Comparison of ENCODE assay signal across 23 cellular contexts in the genomic region with DNA sequence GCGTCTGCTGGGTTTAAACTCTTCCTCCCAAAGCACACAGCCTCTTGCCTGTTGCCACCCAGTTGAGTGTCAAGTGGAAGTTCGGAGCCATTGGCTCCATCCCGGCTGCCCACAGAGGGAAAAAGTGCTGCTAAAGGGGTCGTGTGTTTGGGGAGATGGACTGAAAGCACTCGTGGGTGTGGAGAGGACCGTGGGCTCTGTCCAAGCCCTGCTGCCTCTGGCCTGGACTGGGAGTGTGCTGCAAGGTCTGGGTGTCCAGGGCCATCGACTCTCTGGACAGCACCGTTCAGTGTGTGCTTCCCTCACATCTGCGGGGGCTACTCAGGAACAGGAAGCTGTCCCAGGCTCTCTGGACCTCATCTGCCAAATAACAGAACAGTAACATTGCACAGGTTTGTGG.
"Had no signal": no experiment of that assay in that cellular context is flagged by ENCODE, and none has a peak within 500 bp of the region (broad histone marks: within the 10 kb centered on the region; RNA-seq: fewer than 3 reads in every experiment).

No MANE protein-coding gene starts in this region.

- H3K9me3 ChIP-seq: colonic mucosa, left lung, mucosa of descending colon, psoas muscle, spleen, upper lobe of right lung had no signal

- DNase-seq: activated CD4-positive, alpha-beta memory T cell treated with anti-CD3 and anti-CD28 coated beads for 36 hours; activated CD4-positive, alpha-beta T cell treated with anti-CD3 and anti-CD28 coated beads, Interleukin-2, amount 10 ng/mL, durations not matched to agents 24 days and 14 days; activated CD4-positive, CD25-positive, alpha-beta regulatory T cell treated with anti-CD3 and anti-CD28 coated beads, Interleukin-2, amount 50 U/mL, for 72 hours; activated CD8-positive, alpha-beta memory T cell treated with anti-CD3 and anti-CD28 coated beads, Interleukin-2, amount 10 ng/mL, durations not matched to agents 7 days and 5 days; activated effector memory CD4-positive, alpha-beta T cell treated with anti-CD3 and anti-CD28 coated beads, Interleukin-2, amount 50 U/mL, for 16 hours; activated naive CD4-positive, alpha-beta T cell treated with anti-CD3 and anti-CD28 coated beads for 36 hours; amygdala; colonic mucosa; effector CD8-positive, alpha-beta T cell; mesendoderm; mucosa of descending colon; psoas muscle; spleen; stimulated activated naive CD4-positive, alpha-beta T cell treated with Interleukin-2 at 50 U/mL for 16 hours; T-helper 2 cell had no signal

- H3K4me1 Mint-ChIP-seq: activated CD4-positive, alpha-beta T cell treated with anti-CD3 and anti-CD28 coated beads, Interleukin-2, amount 10 ng/mL, durations not matched to agents 24 days and 14 days; central memory CD8-positive, alpha-beta T cell had no signal

- H3K27ac Mint-ChIP-seq: activated CD4-positive, alpha-beta memory T cell treated with anti-CD3 and anti-CD28 coated beads for 36 hours; activated CD4-positive, alpha-beta T cell treated with anti-CD3 and anti-CD28 coated beads, Interleukin-2, amount 10 ng/mL, durations not matched to agents 24 days and 14 days; activated CD8-positive, alpha-beta memory T cell treated with anti-CD3 and anti-CD28 coated beads, Interleukin-2, amount 10 ng/mL, durations not matched to agents 7 days and 5 days; activated naive CD4-positive, alpha-beta T cell treated with anti-CD3 and anti-CD28 coated beads for 36 hours; activated T-helper 1 cell treated with anti-CD3 and anti-CD28 coated beads, Interleukin-12 subunit alpha, Interleukin-12 subunit beta, Interleukin-2, Interleukin-4 antibody, amounts not matched to agents 30 ng/mL and 10 ng/mL and 1 ng/mL, durations not matched to agents 14 hours and 24 hours and 36 hours; nephron had no signal

- H3K9me3 Mint-ChIP-seq: activated CD4-positive, alpha-beta memory T cell treated with anti-CD3 and anti-CD28 coated beads for 36 hours; activated CD4-positive, alpha-beta T cell treated with anti-CD3 and anti-CD28 coated beads, Interleukin-2, amount 10 ng/mL, durations not matched to agents 24 days and 14 days; activated naive CD4-positive, alpha-beta T cell treated with anti-CD3 and anti-CD28 coated beads for 36 hours; activated T-helper 1 cell treated with anti-CD3 and anti-CD28 coated beads, Interleukin-12 subunit alpha, Interleukin-12 subunit beta, Interleukin-2, Interleukin-4 antibody, amounts not matched to agents 30 ng/mL and 10 ng/mL and 1 ng/mL, durations not matched to agents 14 hours and 24 hours and 36 hours; central memory CD8-positive, alpha-beta T cell; nephron had no signal

- H3K4me3 Mint-ChIP-seq: activated CD4-positive, alpha-beta memory T cell treated with anti-CD3 and anti-CD28 coated beads for 36 hours; activated CD4-positive, alpha-beta T cell treated with anti-CD3 and anti-CD28 coated beads, Interleukin-2, amount 10 ng/mL, durations not matched to agents 24 days and 14 days; activated naive CD4-positive, alpha-beta T cell treated with anti-CD3 and anti-CD28 coated beads for 36 hours; activated T-helper 1 cell treated with anti-CD3 and anti-CD28 coated beads, Interleukin-12 subunit alpha, Interleukin-12 subunit beta, Interleukin-2, Interleukin-4 antibody, amounts not matched to agents 30 ng/mL and 10 ng/mL and 1 ng/mL, durations not matched to agents 14 hours and 24 hours and 36 hours; central memory CD8-positive, alpha-beta T cell; nephron had no signal

- H3K36me3 Mint-ChIP-seq: activated CD4-positive, alpha-beta memory T cell treated with anti-CD3 and anti-CD28 coated beads for 36 hours had no signal

- H3K9ac ChIP-seq: parathyroid adenoma had no signal

- FAIRE-seq: frontal cortex had no signal

- H3K4me1 ChIP-seq: parathyroid adenoma, upper lobe of right lung had no signal

- H3K27ac ChIP-seq: colonic mucosa, left lung, parathyroid adenoma, psoas muscle, spleen, upper lobe of right lung had no signal

- ATAC-seq: activated CD8-positive, alpha-beta memory T cell treated with anti-CD3 and anti-CD28 coated beads, Interleukin-2, amount 10 ng/mL, durations not matched to agents 7 days and 5 days; left lung; mucosa of descending colon; psoas muscle; upper lobe of right lung had no signal

- H3K36me3 ChIP-seq: colonic mucosa, left lung, spleen, upper lobe of right lung had no signal

- H3K79me2 ChIP-seq: parathyroid adenoma had no signal

- H3K4me3 ChIP-seq: colonic mucosa, left lung, lung, mucosa of descending colon, psoas muscle, spleen, upper lobe of right lung had no signal

- H2AFZ ChIP-seq: parathyroid adenoma had no signal
